ENCODE assay signal across 1 cellular context in the genomic region with DNA sequence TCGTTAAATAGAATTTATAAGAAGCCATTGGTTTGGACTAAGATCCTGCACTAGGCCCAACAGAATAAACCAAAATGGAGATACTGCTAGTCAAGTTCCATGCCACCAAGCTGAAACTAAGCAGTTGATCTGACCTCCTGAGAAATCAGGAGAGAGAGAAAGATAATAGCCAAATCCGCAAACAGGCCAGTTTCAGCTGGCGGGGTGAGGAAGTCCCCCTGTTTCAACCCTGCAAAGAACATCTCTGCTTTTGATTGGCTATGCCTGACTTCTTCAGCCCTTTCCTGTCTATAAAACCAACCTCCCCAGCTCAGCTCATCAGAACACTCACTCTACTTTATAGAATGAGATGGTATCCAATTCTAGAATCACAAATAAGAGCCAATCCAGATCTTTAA.
TF ChIP-seq lines count a peak whose summit lies in the region.

No MANE protein-coding gene starts in this region.

TF ChIP-seq in HepG2, 621 proteins besides CTCF, POLR2A, EP300 and RAD21 (continued from another document):
- TF ChIP-seq ZNF615 (CRISPR knock-in tag; IDR thresholded peaks at IDR 0.05; ENCODE audit: borderline replicate concordance) (peak; percentile 32; the same call in 1 of the 2 replicates), SNAI1 (CRISPR knock-in tag; IDR thresholded peaks at IDR 0.05; ENCODE audit: borderline replicate concordance) (0 out of 2 replicates have a peak, but pooled peaks have one; percentile 12), ZNF44 (CRISPR knock-in tag; IDR thresholded peaks at IDR 0.05) (0 out of 2 replicates have a peak, but pooled peaks have one; percentile 28), ZFY (CRISPR knock-in tag; IDR thresholded peaks at IDR 0.05) (0 out of 2 replicates have a peak, but pooled peaks have one; percentile 34)
- TF ChIP-seq, protein P1, sequence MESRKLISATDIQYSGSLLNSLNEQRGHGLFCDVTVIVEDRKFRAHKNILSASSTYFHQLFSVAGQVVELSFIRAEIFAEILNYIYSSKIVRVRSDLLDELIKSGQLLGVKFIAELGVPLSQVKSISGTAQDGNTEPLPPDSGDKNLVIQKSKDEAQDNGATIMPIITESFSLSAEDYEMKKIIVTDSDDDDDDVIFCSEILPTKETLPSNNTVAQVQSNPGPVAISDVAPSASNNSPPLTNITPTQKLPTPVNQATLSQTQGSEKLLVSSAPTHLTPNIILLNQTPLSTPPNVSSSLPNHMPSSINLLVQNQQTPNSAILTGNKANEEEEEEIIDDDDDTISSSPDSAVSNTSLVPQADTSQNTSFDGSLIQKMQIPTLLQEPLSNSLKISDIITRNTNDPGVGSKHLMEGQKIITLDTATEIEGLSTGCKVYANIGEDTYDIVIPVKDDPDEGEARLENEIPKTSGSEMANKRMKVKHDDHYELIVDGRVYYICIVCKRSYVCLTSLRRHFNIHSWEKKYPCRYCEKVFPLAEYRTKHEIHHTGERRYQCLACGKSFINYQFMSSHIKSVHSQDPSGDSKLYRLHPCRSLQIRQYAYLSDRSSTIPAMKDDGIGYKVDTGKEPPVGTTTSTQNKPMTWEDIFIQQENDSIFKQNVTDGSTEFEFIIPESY (CRISPR knock-in tag; IDR thresholded peaks at IDR 0.05) = peak; percentile 78
